Comparison of ENCODE assay signal across 26 cellular contexts in the genomic region with DNA sequence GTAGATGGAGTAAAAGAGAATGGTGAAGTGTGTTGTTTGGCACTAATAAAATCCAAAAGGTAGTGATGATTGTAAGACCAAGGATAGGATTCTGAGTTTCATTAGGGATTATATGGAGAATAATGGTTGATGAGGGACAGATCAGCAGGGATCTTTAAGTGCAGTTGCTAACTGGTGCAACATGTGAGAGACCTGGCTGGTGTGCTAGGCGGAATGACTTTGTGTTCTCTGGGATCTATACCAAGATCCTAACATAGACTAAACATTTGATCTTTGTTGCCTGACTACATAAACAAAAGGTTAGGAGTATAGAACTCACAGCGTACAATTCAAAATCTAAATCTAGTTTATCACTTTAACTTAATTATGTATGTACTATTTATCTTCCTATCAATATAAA.
"Had no signal": no experiment of that assay in that cellular context is flagged by ENCODE, and none has a peak within 500 bp of the region (broad histone marks: within the 10 kb centered on the region; RNA-seq: fewer than 3 reads in every experiment).

No MANE protein-coding gene starts in this region.

- H3K36me3 Mint-ChIP-seq: activated naive CD4-positive, alpha-beta T cell treated with anti-CD3 and anti-CD28 coated beads, Interleukin-2, amount 50 U/mL, for 72 hours had no signal

- H3K27me3 ChIP-seq: colonic mucosa, esophagus squamous epithelium, pancreas had no signal

- H3K9me3 ChIP-seq: colonic mucosa, esophagus squamous epithelium, pancreas, prostate gland, thoracic aorta had no signal

- DNase-seq: activated CD4-positive, alpha-beta T cell treated with anti-CD3 and anti-CD28 coated beads, Interleukin-2, amount 50 U/mL, for 1 hour; activated CD4-positive, CD25-positive, alpha-beta regulatory T cell treated with anti-CD3 and anti-CD28 coated beads, Interleukin-2, amount 50 U/mL, for 72 hours; activated CD8-positive, alpha-beta T cell treated with anti-CD3 and anti-CD28 coated beads for 36 hours; activated naive CD4-positive, alpha-beta T cell; activated T-cell treated with anti-CD3 and anti-CD28 coated beads, Interleukin-2, amount 50 U/mL, for 4 hours; anterior cingulate cortex; cerebellar nuclear complex; colonic mucosa; effector CD8-positive, alpha-beta T cell; esophagus squamous epithelium; foreskin melanocyte; islet precursor cell; midbrain; naive thymus-derived CD4-positive, alpha-beta T cell; nucleus accumbens; pancreas; stimulated activated CD4-positive, alpha-beta T cell treated with anti-CD3 and anti-CD28 coated beads, Interleukin-2, amount 100 ng/mL, for 48 hours; stimulated activated naive CD8-positive, alpha-beta T cell treated with anti-CD3 and anti-CD28 coated beads, Interleukin-15, Interleukin-2, amounts not matched to agents 100 U/mL and 50 U/mL, for 24 hours; SW 1271; T-helper 9 cell had no signal

- H3K27me3 Mint-ChIP-seq: activated CD8-positive, alpha-beta T cell treated with anti-CD3 and anti-CD28 coated beads for 36 hours; naive thymus-derived CD4-positive, alpha-beta T cell had no signal

- H3K27ac Mint-ChIP-seq: activated CD8-positive, alpha-beta T cell treated with anti-CD3 and anti-CD28 coated beads for 36 hours; activated naive CD4-positive, alpha-beta T cell treated with anti-CD3 and anti-CD28 coated beads, Interleukin-2, amount 50 U/mL, for 72 hours; naive thymus-derived CD4-positive, alpha-beta T cell; T-helper 1 cell treated with Interleukin-12 subunit alpha and Interleukin-12 subunit beta and Interleukin-4 antibody, amounts not matched to agents 30 μg/mL and 1 μg/mL, for 36 hours had no signal

- H3K27ac ChIP-seq: colonic mucosa, epithelial cell of prostate, esophagus squamous epithelium, pancreas, prostate gland, thoracic aorta had no signal

- H3K4me3 Mint-ChIP-seq: activated CD8-positive, alpha-beta T cell treated with anti-CD3 and anti-CD28 coated beads for 36 hours; activated T-cell treated with anti-CD3 and anti-CD28 coated beads, Interleukin-2, amount 50 U/mL, for 4 hours; naive thymus-derived CD4-positive, alpha-beta T cell; neural crest cell; T-helper 1 cell treated with Interleukin-12 subunit alpha and Interleukin-12 subunit beta and Interleukin-4 antibody, amounts not matched to agents 30 μg/mL and 1 μg/mL, for 36 hours had no signal

- ATAC-seq: activated CD8-positive, alpha-beta T cell treated with anti-CD3 and anti-CD28 coated beads for 36 hours; activated naive CD4-positive, alpha-beta T cell treated with anti-CD3 and anti-CD28 coated beads, Interleukin-2, amount 50 U/mL, for 72 hours; activated T-cell treated with anti-CD3 and anti-CD28 coated beads, Interleukin-2, amount 50 U/mL, for 4 hours; naive thymus-derived CD4-positive, alpha-beta T cell; pancreas; stimulated activated naive CD8-positive, alpha-beta T cell treated with anti-CD3 and anti-CD28 coated beads, Interleukin-15, Interleukin-2, amounts not matched to agents 100 U/mL and 50 U/mL, for 24 hours had no signal

- H3K4me3 ChIP-seq: colonic mucosa, esophagus squamous epithelium, pancreas, prostate gland, thoracic aorta had no signal

- H3K9me3 Mint-ChIP-seq: activated CD8-positive, alpha-beta T cell treated with anti-CD3 and anti-CD28 coated beads for 36 hours; activated naive CD4-positive, alpha-beta T cell treated with anti-CD3 and anti-CD28 coated beads, Interleukin-2, amount 50 U/mL, for 72 hours; activated T-cell treated with anti-CD3 and anti-CD28 coated beads, Interleukin-2, amount 50 U/mL, for 4 hours; naive thymus-derived CD4-positive, alpha-beta T cell; neural crest cell; T-helper 1 cell treated with Interleukin-12 subunit alpha and Interleukin-12 subunit beta and Interleukin-4 antibody, amounts not matched to agents 30 μg/mL and 1 μg/mL, for 36 hours had no signal

- H3K36me3 ChIP-seq: colonic mucosa, prostate gland, thoracic aorta had no signal

- H3K4me1 ChIP-seq: colonic mucosa, prostate gland had no signal
